27 cellular contexts compared by ENCODE assay signal in genomic region chr6:169931223-169931760, GRCh38.
DNase-seq lines count a peak whose midpoint lies in the region; ATAC-seq and TF ChIP-seq lines count a peak whose summit lies in the region.
"Had no signal": no experiment of that assay in that cellular context is flagged by ENCODE, and none has a peak within 500 bp of the region (broad histone marks: within the 10 kb centered on the region; RNA-seq: fewer than 3 reads in every experiment).

No MANE protein-coding gene starts in this region.

- no peaks in the 10 kb centered on the region for H3K27me3 Mint-ChIP-seq in type B pancreatic cell

- H3K27ac Mint-ChIP-seq in type B pancreatic cell, result no peak overlapping the region
- H3K27ac Mint-ChIP-seq: activated naive CD8-positive, alpha-beta T cell treated with anti-CD3 and anti-CD28 coated beads, Interleukin-2, amount 50 U/mL, for 24 hours; activated T-cell treated with anti-CD3 and anti-CD28 coated beads, Interleukin-2, amount 50 U/mL, for 24 hours; CD4-positive, alpha-beta memory T cell; dendritic cell treated with granulocyte-macrophage colony-stimulating factor and Interleukin-4, amounts not matched to agents 40 ng/mL and 50 ng/mL, for 4 days; progenitor cell of endocrine pancreas; T-helper 2 cell treated with Interferon-gamma antibody and Interleukin-4, amounts not matched to agents 5 μg/mL and 100 μg/mL, for 36 hours had no signal

- H3K36me3 Mint-ChIP-seq in type B pancreatic cell, result no peaks in the 10 kb centered on the region
- H3K36me3 Mint-ChIP-seq: CD4-positive, alpha-beta memory T cell had no signal

- peaks cover 10% of the 10 kb centered on the region for H3K4me1 Mint-ChIP-seq in type B pancreatic cell (ENCODE audit: unreplicated experiment)
- H3K4me1 Mint-ChIP-seq: activated naive CD8-positive, alpha-beta T cell treated with anti-CD3 and anti-CD28 coated beads, Interleukin-2, amount 50 U/mL, for 24 hours; CD4-positive, alpha-beta memory T cell had no signal

- DNase-seq in activated CD8-positive, alpha-beta memory T cell treated with anti-CD3 and anti-CD28 coated beads for 24 hours, result peak; percentile 35
- DNase-seq in activated CD8-positive, alpha-beta memory T cell treated with anti-CD3 and anti-CD28 coated beads, Interleukin-2, amount 50 U/mL, for 4 hours, result no peak
- DNase-seq in NCI-H146 treated with DMSO at 0.1 percent for 48 hours (lab: John Stamatoyannopoulos, UW; ENCODE audit: unreplicated experiment) (peak; percentile 69), SHP77 treated with DMSO at 0.1 percent for 48 hours (lab: John Stamatoyannopoulos, UW) (peak; percentile 15), NCI-H1694 (lab: John Stamatoyannopoulos, UW) (no peak), type B pancreatic cell (ENCODE audit: extremely low spot score, unreplicated experiment) (no peak)
- peak; percentile 9 for DNase-seq in stimulated activated CD8-positive, alpha-beta memory T cell treated with anti-CD3 and anti-CD28 coated beads, Interleukin-4, amount 100 ng/mL, for 48 hours
- DNase-seq: activated CD4-positive, alpha-beta T cell treated with anti-CD3 and anti-CD28 coated beads for 48 hours; activated gamma-delta T cell treated with Interleukin-2 at 50 U/mL for 16 hours; activated naive CD8-positive, alpha-beta T cell treated with anti-CD3 and anti-CD28 coated beads, Interleukin-2, amount 50 U/mL, for 24 hours; activated T-cell treated with anti-CD3 and anti-CD28 coated beads, Interleukin-2, amount 50 U/mL, for 24 hours; central memory CD4-positive, alpha-beta T cell; esophagus squamous epithelium; foreskin melanocyte; HCEC 1CT; heart right ventricle; left colon; NCI-H187; PC-9; sigmoid colon; stimulated activated CD4-positive, alpha-beta T cell treated with anti-CD3 and anti-CD28 coated beads, Interleukin-4, amount 100 ng/mL, for 4 hours had no signal

- TF ChIP-seq CTCF in type B pancreatic cell (conservative IDR thresholded peaks at IDR 0.05), result no peak

- peaks cover 8% of the 10 kb centered on the region for H3K9me3 Mint-ChIP-seq in type B pancreatic cell
- H3K9me3 Mint-ChIP-seq: activated T-cell treated with anti-CD3 and anti-CD28 coated beads, Interleukin-2, amount 50 U/mL, for 24 hours; T-helper 2 cell treated with Interferon-gamma antibody and Interleukin-4, amounts not matched to agents 5 μg/mL and 100 μg/mL, for 36 hours had no signal

- no peak for ATAC-seq in GM21529 (IDR thresholded peaks at IDR 0.05; ENCODE audit: unreplicated experiment)
- ATAC-seq: heart right ventricle, left colon, Right ventricle myocardium inferior had no signal

- no peak overlapping the region for H3K4me3 Mint-ChIP-seq in type B pancreatic cell
- H3K4me3 Mint-ChIP-seq: activated naive CD8-positive, alpha-beta T cell treated with anti-CD3 and anti-CD28 coated beads, Interleukin-2, amount 50 U/mL, for 24 hours; activated T-cell treated with anti-CD3 and anti-CD28 coated beads, Interleukin-2, amount 50 U/mL, for 24 hours; CD4-positive, alpha-beta memory T cell; dendritic cell treated with granulocyte-macrophage colony-stimulating factor and Interleukin-4, amounts not matched to agents 40 ng/mL and 50 ng/mL, for 4 days; T-helper 2 cell treated with Interferon-gamma antibody and Interleukin-4, amounts not matched to agents 5 μg/mL and 100 μg/mL, for 36 hours had no signal

Comparison
In these comparisons a context has a peak if more than half of its experiments do, and no peak if none do; other contexts are left out.
1. DNase-seq: peak in activated CD8-positive, alpha-beta memory T cell treated with anti-CD3 and anti-CD28 coated beads for 24 hours (single experiment), NCI-H146 treated with DMSO at 0.1 percent for 48 hours (single experiment), SHP77 treated with DMSO at 0.1 percent for 48 hours (single experiment) and stimulated activated CD8-positive, alpha-beta memory T cell treated with anti-CD3 and anti-CD28 coated beads, Interleukin-4, amount 100 ng/mL, for 48 hours (single experiment); none in activated CD8-positive, alpha-beta memory T cell treated with anti-CD3 and anti-CD28 coated beads, Interleukin-2, amount 50 U/mL, for 4 hours (single experiment), NCI-H1694 (single experiment) and type B pancreatic cell (single experiment).